ENCODE assay signal across 23 cellular contexts in genomic region chr1:107679518-107679917, GRCh38.
"Had no signal": no experiment of that assay in that cellular context is flagged by ENCODE, and none has a peak within 500 bp of the region (broad histone marks: within the 10 kb centered on the region; RNA-seq: fewer than 3 reads in every experiment).

No MANE protein-coding gene starts in this region.

- H3K27ac ChIP-seq: breast epithelium, heart right ventricle, left lung, lower lobe of right lung, neutrophil, thoracic aorta, uterus had no signal

- H3K27me3 ChIP-seq: breast epithelium, heart right ventricle, left lung, neutrophil, uterus had no signal

- H3K4me3 ChIP-seq: breast epithelium, heart right ventricle, left lung, lower lobe of right lung, skin epidermis, thoracic aorta, uterus had no signal

- ATAC-seq: activated CD4-positive, alpha-beta T cell treated with anti-CD3 and anti-CD28 coated beads for 36 hours; activated CD8-positive, alpha-beta memory T cell treated with anti-CD3 and anti-CD28 coated beads, Interleukin-2, amount 10 ng/mL, durations not matched to agents 7 days and 5 days; activated CD8-positive, alpha-beta T cell treated with anti-CD3 and anti-CD28 coated beads, Interleukin-2, amount 10 ng/mL, durations not matched to agents 7 days and 5 days; activated naive CD4-positive, alpha-beta T cell treated with anti-CD3 and anti-CD28 coated beads, Interleukin-2, amount 50 U/mL, for 72 hours; esophagus mucosa; heart right ventricle; left lung; lower lobe of right lung; sciatic nerve; stimulated activated naive CD8-positive, alpha-beta T cell treated with anti-CD3 and anti-CD28 coated beads, Interleukin-15, Interleukin-2, amounts not matched to agents 100 U/mL and 50 U/mL, for 24 hours had no signal

- DNase-seq: activated CD4-positive, alpha-beta T cell treated with anti-CD3 and anti-CD28 coated beads for 36 hours; activated CD4-positive, CD25-positive, alpha-beta regulatory T cell; activated CD8-positive, alpha-beta memory T cell treated with anti-CD3 and anti-CD28 coated beads, Interleukin-2, amount 10 ng/mL, durations not matched to agents 7 days and 5 days; activated CD8-positive, alpha-beta T cell treated with anti-CD3 and anti-CD28 coated beads, Interleukin-2, amount 10 ng/mL, durations not matched to agents 7 days and 5 days; activated T-cell treated with anti-CD3 and anti-CD28 coated beads, Interleukin-2, amount 50 U/mL, for 48 hours; central memory CD4-positive, alpha-beta T cell; foreskin melanocyte; heart right ventricle; left lung; lower lobe of right lung; mesendoderm; nephron progenitor cell; stimulated activated CD4-positive, alpha-beta T cell treated with anti-CD3 and anti-CD28 coated beads, Interleukin-12 subunit alpha, Interleukin-12 subunit beta, amount 100 ng/mL, for 4 hours; stimulated activated CD4-positive, alpha-beta T cell treated with anti-CD3 and anti-CD28 coated beads, Interleukin-4, amount 100 ng/mL, for 1 hour; stimulated activated naive CD8-positive, alpha-beta T cell treated with anti-CD3 and anti-CD28 coated beads, Interleukin-15, Interleukin-2, amounts not matched to agents 100 U/mL and 50 U/mL, for 24 hours; uterus had no signal

- H3K9me3 ChIP-seq: left lung, lower lobe of right lung, neutrophil, thoracic aorta, uterus had no signal

- H3K4me1 ChIP-seq: breast epithelium, heart right ventricle, left lung, lower lobe of right lung, uterus had no signal

- H3K36me3 ChIP-seq: breast epithelium, heart right ventricle, left lung, lower lobe of right lung, thoracic aorta, uterus had no signal
